Comparison of ENCODE assay signal across 8 cellular contexts in the genomic region with DNA sequence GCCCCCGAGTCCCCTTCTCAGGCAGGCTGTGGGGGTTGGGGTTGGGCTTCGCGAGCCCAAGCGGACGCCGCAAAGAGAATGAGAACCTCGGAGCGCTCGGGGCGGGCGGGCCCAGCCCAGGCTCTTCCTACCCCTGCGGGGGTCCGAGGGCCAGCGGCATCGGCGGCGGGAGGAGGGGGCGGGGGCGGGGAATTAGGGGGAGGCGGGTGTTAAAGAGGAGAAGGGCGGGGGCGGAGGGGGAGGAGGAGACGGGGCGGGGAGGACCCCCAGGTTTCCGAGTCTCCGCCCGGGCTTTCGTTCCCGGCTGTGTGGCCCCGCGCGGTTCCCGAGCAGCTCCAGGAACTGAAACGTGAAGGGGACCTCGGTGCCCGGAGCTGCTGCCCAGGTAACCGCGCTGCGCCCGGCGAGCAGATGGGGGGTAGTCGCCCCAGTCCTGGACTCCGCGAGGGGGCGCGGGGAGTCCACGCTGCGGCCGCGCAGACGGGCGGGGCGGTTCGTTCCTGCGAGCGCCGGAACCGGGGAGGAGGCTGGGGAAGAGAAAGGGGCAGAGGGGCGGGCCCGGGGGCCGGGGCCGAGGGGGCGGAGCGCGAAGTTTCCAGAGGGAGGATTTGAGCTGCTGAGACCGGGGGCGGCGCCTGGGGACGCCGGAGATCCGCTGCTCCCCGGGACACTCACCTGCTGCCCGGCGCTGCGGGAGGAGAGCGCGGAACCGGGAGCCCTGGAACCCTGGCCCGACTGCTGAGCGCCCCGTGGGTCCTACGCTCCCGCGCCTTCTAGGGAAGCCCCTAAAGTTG. TPM values are rescaled to one million over a fixed set of nuclear protein-coding genes. Genes with fewer than 3 reads are reported as not detected.
DNase-seq lines count a peak whose midpoint lies in the region; ATAC-seq and TF ChIP-seq lines count a peak whose summit lies in the region.

No MANE protein-coding gene starts in this region.

- peak overlapping the region in 4 of 5 donors; percentile 27 to 57 (median 56) for H3K4me3 ChIP-seq in subcutaneous abdominal adipose tissue (ENCODE audit: low read depth in 1 of 5, low read length in 5 of 5)

- no peak overlapping the region for H3K27ac Mint-ChIP-seq in central memory CD8-positive, alpha-beta T cell (ENCODE audit: low read depth)

- peaks cover 68% of the 10 kb centered on the region for H3K27me3 Mint-ChIP-seq in central memory CD8-positive, alpha-beta T cell

- TF ChIP-seq CTCF in RWPE1 (conservative IDR thresholded peaks at IDR 0.05; ENCODE audit: low read depth), result peak; percentile 42; the same call in 1 of the 2 replicates

- H3K9ac ChIP-seq in subcutaneous abdominal adipose tissue (ENCODE audit: low read length in 5 of 5), result no peak overlapping the region

- peak; percentile 96 for DNase-seq in 8988T
- peak; percentile 33 for DNase-seq in HK-2 (ENCODE audit: unreplicated experiment)
- DNase-seq in RWPE1 (ENCODE audit: low spot score), result peak; percentile 44
- no peak for DNase-seq in central memory CD8-positive, alpha-beta T cell (ENCODE audit: low spot score in 2 of 2)
- DNase-seq in lung microvascular endothelial cell (ENCODE audit: low read depth in 2 of 2), result peak; percentile 11 to 34
- no peak for DNase-seq in HuH-7 (ENCODE audit: low spot score)
- DNase-seq in foreskin melanocyte, result no peak

- no peaks in the 10 kb centered on the region for H3K36me3 Mint-ChIP-seq in central memory CD8-positive, alpha-beta T cell (ENCODE audit: insufficient read depth)

- no peaks in the 10 kb centered on the region for H3K36me3 ChIP-seq in subcutaneous abdominal adipose tissue (ENCODE audit: control insufficient read depth in 5 of 5, insufficient read depth in 5 of 5, low read length in 5 of 5)

- POLR2A ChIA-PET in RWPE1 (lab: Yijun Ruan, JAX; ENCODE audit: low non-redundant PET), result no interaction called here

- H3K4me1 ChIP-seq in subcutaneous abdominal adipose tissue (ENCODE audit: control insufficient read depth in 5 of 5, insufficient read depth in 5 of 5, low read length in 5 of 5), result peaks cover 0 to 11% (median 6%) of the 10 kb centered on the region in 5 donors

- ATAC-seq in central memory CD8-positive, alpha-beta T cell (replicated peaks; ENCODE audit: extremely low read depth, poor library complexity, severe bottlenecking), result no peak

- H3K27ac ChIP-seq in RWPE1 (no peak overlapping the region), subcutaneous abdominal adipose tissue (ENCODE audit: low read depth, low read length) (no peak overlapping the region)

- CTCF ChIA-PET in RWPE1 (lab: Yijun Ruan, JAX), result interaction anchor here (0.7 kb wide), 1 partner anchor 135 kb away, joined by 9 read pairs; no protein-coding TSS in a partner anchor

- no peaks in the 10 kb centered on the region for H3K4me1 Mint-ChIP-seq in central memory CD8-positive, alpha-beta T cell

- H3K4me3 Mint-ChIP-seq in central memory CD8-positive, alpha-beta T cell, result peak overlapping the region; percentile 45

- H3K9me3 Mint-ChIP-seq in central memory CD8-positive, alpha-beta T cell, result peaks cover 11% of the 10 kb centered on the region

- H3K9me3 ChIP-seq in subcutaneous abdominal adipose tissue (ENCODE audit: control insufficient read depth in 5 of 5, low read length in 5 of 5), result peaks cover 0 to 2% (median 0%) of the 10 kb centered on the region in 5 donors

- peaks cover 10 to 30% (median 26%) of the 10 kb centered on the region in 5 donors for H3K27me3 ChIP-seq in subcutaneous abdominal adipose tissue (ENCODE audit: control insufficient read depth in 5 of 5, insufficient read depth in 4 of 5, low read length in 5 of 5)

RNA-seq across cellular contexts. Expression of gene PLEKHG4B, which starts 38.4 kb away (rescaled TPM):
- total RNA-seq in lung microvascular endothelial cell, result under 0.01 TPM in 2 replicates

Comparison
In these comparisons a context has a peak if more than half of its experiments do, and no peak if none do; other contexts are left out.
1. DNase-seq: peak in 8988T (single experiment), HK-2 (single experiment), RWPE1 (single experiment) and lung microvascular endothelial cell (2 of 2); none in central memory CD8-positive, alpha-beta T cell (0 of 2), HuH-7 (single experiment) and foreskin melanocyte (single experiment).